Comparison of ENCODE assay signal across 1 cellular context in the genomic region with DNA sequence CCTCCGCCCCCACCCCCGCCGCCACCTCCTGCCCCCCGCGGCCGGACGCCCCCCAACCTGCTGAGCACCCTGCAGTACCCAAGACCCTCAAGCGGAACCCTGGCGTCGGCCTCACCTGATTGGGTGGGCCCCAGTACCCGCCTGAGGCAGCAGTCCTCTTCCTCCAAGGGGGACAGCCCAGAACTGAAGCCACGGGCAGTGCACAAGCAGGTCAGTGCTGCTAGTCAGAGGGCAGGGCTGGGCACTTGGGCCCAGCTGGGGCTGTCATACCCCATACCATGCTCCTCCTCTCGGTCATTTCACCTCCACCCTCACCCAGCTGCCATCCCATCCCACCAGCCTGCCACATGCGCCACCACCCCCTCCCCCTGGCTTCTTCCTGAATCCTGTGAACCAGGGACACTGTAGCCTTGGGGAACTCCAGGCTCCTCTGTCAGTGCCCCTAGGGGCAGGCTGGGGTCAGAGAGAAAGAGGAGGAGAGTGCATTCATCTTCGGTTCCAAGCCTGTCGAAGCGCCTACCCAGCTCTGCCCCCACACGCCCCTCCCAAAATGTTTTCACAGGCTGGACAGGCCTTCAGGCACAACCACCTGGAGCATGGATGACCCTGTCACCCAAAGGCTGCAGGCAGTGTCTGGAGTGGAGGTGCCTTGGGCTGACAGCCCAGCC.
TF ChIP-seq lines count a peak whose summit lies in the region.

No MANE protein-coding gene starts in this region.

TF ChIP-seq in HepG2, 621 proteins besides CTCF, POLR2A, EP300 and RAD21 (continued from another document):
- TF ChIP-seq, protein P1, sequence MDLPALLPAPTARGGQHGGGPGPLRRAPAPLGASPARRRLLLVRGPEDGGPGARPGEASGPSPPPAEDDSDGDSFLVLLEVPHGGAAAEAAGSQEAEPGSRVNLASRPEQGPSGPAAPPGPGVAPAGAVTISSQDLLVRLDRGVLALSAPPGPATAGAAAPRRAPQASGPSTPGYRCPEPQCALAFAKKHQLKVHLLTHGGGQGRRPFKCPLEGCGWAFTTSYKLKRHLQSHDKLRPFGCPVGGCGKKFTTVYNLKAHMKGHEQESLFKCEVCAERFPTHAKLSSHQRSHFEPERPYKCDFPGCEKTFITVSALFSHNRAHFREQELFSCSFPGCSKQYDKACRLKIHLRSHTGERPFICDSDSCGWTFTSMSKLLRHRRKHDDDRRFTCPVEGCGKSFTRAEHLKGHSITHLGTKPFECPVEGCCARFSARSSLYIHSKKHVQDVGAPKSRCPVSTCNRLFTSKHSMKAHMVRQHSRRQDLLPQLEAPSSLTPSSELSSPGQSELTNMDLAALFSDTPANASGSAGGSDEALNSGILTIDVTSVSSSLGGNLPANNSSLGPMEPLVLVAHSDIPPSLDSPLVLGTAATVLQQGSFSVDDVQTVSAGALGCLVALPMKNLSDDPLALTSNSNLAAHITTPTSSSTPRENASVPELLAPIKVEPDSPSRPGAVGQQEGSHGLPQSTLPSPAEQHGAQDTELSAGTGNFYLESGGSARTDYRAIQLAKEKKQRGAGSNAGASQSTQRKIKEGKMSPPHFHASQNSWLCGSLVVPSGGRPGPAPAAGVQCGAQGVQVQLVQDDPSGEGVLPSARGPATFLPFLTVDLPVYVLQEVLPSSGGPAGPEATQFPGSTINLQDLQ (CRISPR knock-in tag; IDR thresholded peaks at IDR 0.05): no peak
- TF ChIP-seq ZNF234 (CRISPR knock-in tag; conservative IDR thresholded peaks at IDR 0.05): no peak
- TF ChIP-seq, protein P2, sequence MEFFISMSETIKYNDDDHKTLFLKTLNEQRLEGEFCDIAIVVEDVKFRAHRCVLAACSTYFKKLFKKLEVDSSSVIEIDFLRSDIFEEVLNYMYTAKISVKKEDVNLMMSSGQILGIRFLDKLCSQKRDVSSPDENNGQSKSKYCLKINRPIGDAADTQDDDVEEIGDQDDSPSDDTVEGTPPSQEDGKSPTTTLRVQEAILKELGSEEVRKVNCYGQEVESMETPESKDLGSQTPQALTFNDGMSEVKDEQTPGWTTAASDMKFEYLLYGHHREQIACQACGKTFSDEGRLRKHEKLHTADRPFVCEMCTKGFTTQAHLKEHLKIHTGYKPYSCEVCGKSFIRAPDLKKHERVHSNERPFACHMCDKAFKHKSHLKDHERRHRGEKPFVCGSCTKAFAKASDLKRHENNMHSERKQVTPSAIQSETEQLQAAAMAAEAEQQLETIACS (CRISPR knock-in tag; IDR thresholded peaks at IDR 0.05): no peak
- TF ChIP-seq FOXC1 (CRISPR knock-in tag; IDR thresholded peaks at IDR 0.05; ENCODE audit: borderline replicate concordance): no peak
- TF ChIP-seq ZFY (CRISPR knock-in tag; IDR thresholded peaks at IDR 0.05): no peak
- no peak for TF ChIP-seq SMC3 (IDR thresholded peaks at IDR 0.05; ENCODE audit: low read length)
- TF ChIP-seq MAFK (conservative IDR thresholded peaks at IDR 0.05 in 1 of 2, IDR thresholded peaks at IDR 0.05 in 1 of 2; ENCODE audit: low read length in 2 of 2): no peak
- no peak for TF ChIP-seq ZNF263 (CRISPR knock-in tag; IDR thresholded peaks at IDR 0.05)
- no peak for TF ChIP-seq ADNP (CRISPR knock-in tag; IDR thresholded peaks at IDR 0.05)
- no peak for TF ChIP-seq ZNF768 (CRISPR knock-in tag; IDR thresholded peaks at IDR 0.05)
- TF ChIP-seq MTA3 (CRISPR knock-in tag; IDR thresholded peaks at IDR 0.05): no peak
- TF ChIP-seq, protein P3, sequence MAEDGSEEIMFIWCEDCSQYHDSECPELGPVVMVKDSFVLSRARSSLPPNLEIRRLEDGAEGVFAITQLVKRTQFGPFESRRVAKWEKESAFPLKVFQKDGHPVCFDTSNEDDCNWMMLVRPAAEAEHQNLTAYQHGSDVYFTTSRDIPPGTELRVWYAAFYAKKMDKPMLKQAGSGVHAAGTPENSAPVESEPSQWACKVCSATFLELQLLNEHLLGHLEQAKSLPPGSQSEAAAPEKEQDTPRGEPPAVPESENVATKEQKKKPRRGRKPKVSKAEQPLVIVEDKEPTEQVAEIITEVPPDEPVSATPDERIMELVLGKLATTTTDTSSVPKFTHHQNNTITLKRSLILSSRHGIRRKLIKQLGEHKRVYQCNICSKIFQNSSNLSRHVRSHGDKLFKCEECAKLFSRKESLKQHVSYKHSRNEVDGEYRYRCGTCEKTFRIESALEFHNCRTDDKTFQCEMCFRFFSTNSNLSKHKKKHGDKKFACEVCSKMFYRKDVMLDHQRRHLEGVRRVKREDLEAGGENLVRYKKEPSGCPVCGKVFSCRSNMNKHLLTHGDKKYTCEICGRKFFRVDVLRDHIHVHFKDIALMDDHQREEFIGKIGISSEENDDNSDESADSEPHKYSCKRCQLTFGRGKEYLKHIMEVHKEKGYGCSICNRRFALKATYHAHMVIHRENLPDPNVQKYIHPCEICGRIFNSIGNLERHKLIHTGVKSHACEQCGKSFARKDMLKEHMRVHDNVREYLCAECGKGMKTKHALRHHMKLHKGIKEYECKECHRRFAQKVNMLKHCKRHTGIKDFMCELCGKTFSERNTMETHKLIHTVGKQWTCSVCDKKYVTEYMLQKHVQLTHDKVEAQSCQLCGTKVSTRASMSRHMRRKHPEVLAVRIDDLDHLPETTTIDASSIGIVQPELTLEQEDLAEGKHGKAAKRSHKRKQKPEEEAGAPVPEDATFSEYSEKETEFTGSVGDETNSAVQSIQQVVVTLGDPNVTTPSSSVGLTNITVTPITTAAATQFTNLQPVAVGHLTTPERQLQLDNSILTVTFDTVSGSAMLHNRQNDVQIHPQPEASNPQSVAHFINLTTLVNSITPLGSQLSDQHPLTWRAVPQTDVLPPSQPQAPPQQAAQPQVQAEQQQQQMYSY (CRISPR knock-in tag; IDR thresholded peaks at IDR 0.05): no peak
- TF ChIP-seq REPIN1 (CRISPR knock-in tag; IDR thresholded peaks at IDR 0.05; ENCODE audit: borderline replicate concordance, low read depth): no peak
- TF ChIP-seq, protein P4, sequence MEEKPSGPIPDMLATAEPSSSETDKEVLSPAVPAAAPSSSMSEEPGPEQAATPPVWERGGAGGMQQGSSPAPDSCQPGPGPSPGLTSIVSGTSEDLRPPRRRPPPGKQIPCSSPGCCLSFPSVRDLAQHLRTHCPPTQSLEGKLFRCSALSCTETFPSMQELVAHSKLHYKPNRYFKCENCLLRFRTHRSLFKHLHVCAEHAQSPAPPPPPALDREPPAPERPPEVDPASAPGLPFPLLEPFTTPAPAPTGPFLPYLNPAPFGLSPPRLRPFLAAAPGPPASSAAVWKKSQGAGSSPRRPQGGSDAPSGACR (CRISPR knock-in tag; IDR thresholded peaks at IDR 0.05): no peak
